Comparison of ENCODE assay signal across 8 cellular contexts in genomic region chr6:149544646-149545257, GRCh38. TPM values are rescaled to one million over a fixed set of nuclear protein-coding genes. Genes with fewer than 3 reads are reported as not detected.
DNase-seq lines count a peak whose midpoint lies in the region; ATAC-seq and TF ChIP-seq lines count a peak whose summit lies in the region.

No MANE protein-coding gene starts in this region.

- no peak overlapping the region for H2AFZ ChIP-seq in OCI-LY7 (ENCODE audit: low read length)
- peak overlapping the region; percentile 98 for H2AFZ ChIP-seq in parathyroid adenoma

- 20 to 26% methylated on average over 12 of the region's 12 CpGs for WGBS in esophagus, 2 donors

- intact Hi-C loops in OCI-LY7 (cut with micrococcal nuclease; ENCODE audit: unreplicated experiment) = loop anchor here (5.0 kb wide), 1 partner anchor 173 kb away; the partner anchor contains the start of gene LATS1

- peak overlapping the region; percentile 78 for H3K4me2 ChIP-seq in OCI-LY7 (ENCODE audit: low read length)
- H3K4me2 ChIP-seq in parathyroid adenoma (ENCODE audit: low read length) = peak overlapping the region; percentile 88

- TF ChIP-seq CTCF in OCI-LY7 (conservative IDR thresholded peaks at IDR 0.05; ENCODE audit: low read length) = no peak
- TF ChIP-seq CTCF in parathyroid adenoma (IDR thresholded peaks at IDR 0.05) = no peak
- TF ChIP-seq CTCF in GM10266 (IDR thresholded peaks at IDR 0.05; ENCODE audit: control insufficient read depth, insufficient read depth, low read depth, missing control alignments) = no peak

- H3K36me3 ChIP-seq in ES-I3 (ENCODE audit: insufficient read depth, low read length) = no peaks in the 10 kb centered on the region
- H3K36me3 ChIP-seq in OCI-LY7 (ENCODE audit: insufficient read depth, low read length) = peaks cover 19% of the 10 kb centered on the region
- no peaks in the 10 kb centered on the region for H3K36me3 ChIP-seq in esophagus (ENCODE audit: control insufficient read depth in 2 of 2, insufficient read depth in 2 of 2, low read length in 1 of 2)
- H3K36me3 ChIP-seq in parathyroid adenoma (ENCODE audit: control insufficient read depth, insufficient read depth, low read length) = no peaks in the 10 kb centered on the region

- peaks cover 55% of the 10 kb centered on the region for H3K79me2 ChIP-seq in OCI-LY7 (ENCODE audit: insufficient read depth, low read depth, low read length)
- peaks cover 24% of the 10 kb centered on the region for H3K79me2 ChIP-seq in parathyroid adenoma

- no peaks in the 10 kb centered on the region for H3K9me3 ChIP-seq in ES-I3 (ENCODE audit: control insufficient read depth, insufficient read depth, low read length)
- no peaks in the 10 kb centered on the region for H3K9me3 ChIP-seq in OCI-LY7 (ENCODE audit: low read length)
- no peaks in the 10 kb centered on the region for H3K9me3 ChIP-seq in esophagus (ENCODE audit: control insufficient read depth in 2 of 2, insufficient read depth in 1 of 2, low read depth in 1 of 2, low read length in 1 of 2)
- no peaks in the 10 kb centered on the region for H3K9me3 ChIP-seq in parathyroid adenoma (ENCODE audit: control insufficient read depth, low read length)

- H3K27ac ChIP-seq in OCI-LY7 (ENCODE audit: low read depth, low read length, poor library complexity, severe bottlenecking) = no peak overlapping the region
- H3K27ac ChIP-seq in esophagus (ENCODE audit: low read depth in 2 of 2, low read length in 1 of 2) = no peak overlapping the region
- H3K27ac ChIP-seq in parathyroid adenoma = peak overlapping the region; percentile 90

- H3K9ac ChIP-seq in ES-I3 (ENCODE audit: low read depth, low read length) (peak overlapping the region; percentile 100), parathyroid adenoma (no peak overlapping the region)

- CTCF ChIA-PET in OCI-LY7 (lab: Charles Lee; ENCODE audit: unreplicated experiment) = interaction anchor here (1.2 kb wide), 1 partner anchor 80 kb away, joined by 4 read pairs; no protein-coding TSS in a partner anchor

- H3K4me1 ChIP-seq in ES-I3 (ENCODE audit: insufficient read depth, low read length) (no peaks in the 10 kb centered on the region; the same call in 1 of the 2 replicates), OCI-LY7 (ENCODE audit: insufficient read depth, low read length, poor library complexity, severe bottlenecking) (peaks cover 26% of the 10 kb centered on the region), esophagus (ENCODE audit: control insufficient read depth in 2 of 2, insufficient read depth in 2 of 2, low read length in 1 of 2) (no peaks in the 10 kb centered on the region), parathyroid adenoma (no peaks in the 10 kb centered on the region)

- no TSS peak for BruUV-seq in OCI-LY7 (replicated peaks; lab: Mats Ljungman, UMichigan)

- POLR2A ChIA-PET in OCI-LY7 (lab: Charles Lee) = interaction anchor here (0.7 to 1.5 kb wide), 6 partner anchors 8 to 334 kb away, joined by 3 to 5 read pairs (median 4); no protein-coding TSS in a partner anchor

- H3K27me3 ChIP-seq in esophagus (ENCODE audit: control insufficient read depth in 1 of 2, insufficient read depth in 2 of 2, low read length in 2 of 2) = no peaks in the 10 kb centered on the region
- no peaks in the 10 kb centered on the region for H3K27me3 ChIP-seq in parathyroid adenoma (ENCODE audit: control insufficient read depth, insufficient read depth, low read length)

- ATAC-seq in GM18873 (IDR thresholded peaks at IDR 0.05; ENCODE audit: low FRiP score, unreplicated experiment) (no peak), GM21717 (IDR thresholded peaks at IDR 0.05; ENCODE audit: unreplicated experiment) (no peak)

- H3K9me2 ChIP-seq in OCI-LY7 (ENCODE audit: insufficient read depth, low read length) = no peaks in the 10 kb centered on the region

- DNase-seq in OCI-LY7 (ENCODE audit: low spot score) = no peak
- DNase-seq in D341Med (ENCODE audit: low spot score) = no peak
- DNase-seq in GM10266 (ENCODE audit: extremely low spot score) = no peak

- H3K4me3 ChIP-seq in OCI-LY7 (ENCODE audit: low read depth, low read length, poor library complexity, severe bottlenecking) (peak overlapping the region; percentile 92), esophagus (ENCODE audit: low read depth in 1 of 2, low read length in 2 of 2) (peak overlapping the region; percentile 84 to 86), parathyroid adenoma (ENCODE audit: low read depth, low read length) (peak overlapping the region; percentile 99)

- H4K20me1 ChIP-seq in OCI-LY7 (ENCODE audit: insufficient read depth, low read length) = no peaks in the 10 kb centered on the region

RNA-seq across cellular contexts. Expression of gene PPIL4, which starts 1.1 kb away (rescaled TPM):
- total RNA-seq in OCI-LY7 (2014; rRNA removed; shearing (Covaris generic)) = 21.6 and 29.2 TPM in 2 replicates
- 34.0 and 36.3 TPM in 2 replicates for total RNA-seq in OCI-LY7 (2022)
- polyA plus RNA-seq in esophagus = 10 to 100 TPM; 10.1 to 11.3 TPM

RNA-seq across cellular contexts. Expression of gene GINM1, which starts 21.4 kb away (rescaled TPM):
- total RNA-seq in OCI-LY7 (2014; rRNA removed; shearing (Covaris generic)) = 17.2 and 17.6 TPM in 2 replicates
- 38.1 and 40.0 TPM in 2 replicates for total RNA-seq in OCI-LY7 (2022)
- polyA plus RNA-seq in esophagus = 10 to 100 TPM; 12.9 to 21.9 TPM

RNA-seq across cellular contexts. Expression of gene ZC3H12D, which starts 59.9 kb away (rescaled TPM):
- total RNA-seq in OCI-LY7 (2014; rRNA removed; shearing (Covaris generic)) = 12.8 and 14.0 TPM in 2 replicates
- total RNA-seq in OCI-LY7 (2022) = 14.8 and 22.6 TPM in 2 replicates
- polyA plus RNA-seq in esophagus = under 1 TPM; 0.20 to 0.29 TPM
